ENCODE assay signal across 22 cellular contexts in genomic region chr10:132321726-132322125, GRCh38. TPM values are rescaled to one million over a fixed set of nuclear protein-coding genes. Genes with fewer than 3 reads are reported as not detected.
DNase-seq lines count a peak whose midpoint lies in the region; ATAC-seq, FAIRE-seq and TF ChIP-seq lines count a peak whose summit lies in the region.
"Had no signal": no experiment of that assay in that cellular context is flagged by ENCODE, and none has a peak within 500 bp of the region (broad histone marks: within the 10 kb centered on the region; RNA-seq: fewer than 3 reads in every experiment).

No MANE protein-coding gene starts in this region.

- no peaks in the 10 kb centered on the region for H3K9me3 ChIP-seq in right cardiac atrium (ENCODE audit: control insufficient read depth, low read length)
- no peaks in the 10 kb centered on the region for H3K9me3 ChIP-seq in lower lobe of right lung
- H3K9me3 ChIP-seq in smooth muscle cell (replicated peaks; ENCODE audit: low read depth) = no peaks in the 10 kb centered on the region
- H3K9me3 ChIP-seq: SJCRH30 had no signal

- H3K27me3 ChIP-seq in right cardiac atrium (ENCODE audit: control insufficient read depth, insufficient read depth) (no peaks in the 10 kb centered on the region), lower lobe of right lung (ENCODE audit: low read depth) (no peaks in the 10 kb centered on the region), smooth muscle cell (ENCODE audit: low read depth) (no peaks in the 10 kb centered on the region)
- H3K27me3 ChIP-seq: BLaER1, SJCRH30 had no signal

- H3K4me1 ChIP-seq in right cardiac atrium (ENCODE audit: control insufficient read depth, insufficient read depth, low read length) = no peaks in the 10 kb centered on the region
- H3K4me1 ChIP-seq in lower lobe of right lung = no peaks in the 10 kb centered on the region
- H3K4me1 ChIP-seq in smooth muscle cell (ENCODE audit: low read depth) = no peaks in the 10 kb centered on the region
- H3K4me1 ChIP-seq: BLaER1 had no signal

- H3K9ac ChIP-seq in smooth muscle cell (ENCODE audit: low read depth) = no peak overlapping the region
- H3K9ac ChIP-seq: BLaER1, KMS-11 had no signal

- no peak for TF ChIP-seq POLR2A in GM12892 (IDR thresholded peaks at IDR 0.05; ENCODE audit: low read depth, low read length)

- no peaks in the 10 kb centered on the region for H4K20me1 ChIP-seq in smooth muscle cell (ENCODE audit: low read depth)

- H2AFZ ChIP-seq in smooth muscle cell (ENCODE audit: low read depth) = no peak overlapping the region
- H2AFZ ChIP-seq: PC-9 had no signal

- H3K36me3 ChIP-seq in lower lobe of right lung = no peaks in the 10 kb centered on the region
- no peaks in the 10 kb centered on the region for H3K36me3 ChIP-seq in smooth muscle cell (ENCODE audit: low read depth)
- H3K36me3 ChIP-seq: SJCRH30 had no signal

- ATAC-seq in right cardiac atrium (no peak), left cardiac atrium (no peak), lower lobe of right lung (no peak)
- ATAC-seq: CD8-positive, alpha-beta T cell had no signal

- DNase-seq in right cardiac atrium = peak in 2 of 3 donors; percentile 41 to 47
- no peak for DNase-seq in left cardiac atrium
- peak; percentile 11 for DNase-seq in lower lobe of right lung
- DNase-seq in smooth muscle cell (lab: John Stamatoyannopoulos, UW; ENCODE audit: unreplicated experiment) = no peak
- no peak for DNase-seq in NCI-H1417 treated with DMSO at 0.1 percent for 48 hours (lab: John Stamatoyannopoulos, UW)
- DNase-seq in NCI-H1436 (lab: John Stamatoyannopoulos, UW) = no peak
- no peak for DNase-seq in GM12892 (ENCODE audit: insufficient read length)
- DNase-seq: Calu3; CD8-positive, alpha-beta T cell; HFFc6; NCI-H146; NCI-H2029 treated with DMSO at 0.1 percent for 48 hours; NCI-H510A treated with DMSO at 0.1 percent for 48 hours; NCI-H82; PC-9; SJCRH30 had no signal

- no peak for FAIRE-seq in GM12892 (lab: Jason Lieb, UNC)
- FAIRE-seq: A204.1, GM12891, GM18507, H54 had no signal

- intact Hi-C loops in right cardiac atrium (cut with DNase I) (no loop called here), left cardiac atrium (cut with DNase I) (no loop called here), lower lobe of right lung (cut with DNase I) (no loop called here)

- TF ChIP-seq CTCF in lower lobe of right lung (IDR thresholded peaks at IDR 0.05) (no peak), smooth muscle cell (IDR thresholded peaks at IDR 0.05; ENCODE audit: borderline replicate concordance, insufficient read depth, poor library complexity, severe bottlenecking) (no peak)

- H3K4me3 ChIP-seq in right cardiac atrium (ENCODE audit: low read length) = no peak overlapping the region
- no peak overlapping the region for H3K4me3 ChIP-seq in lower lobe of right lung
- no peak overlapping the region for H3K4me3 ChIP-seq in smooth muscle cell
- H3K4me3 ChIP-seq: BLaER1, PC-9, SJCRH30 had no signal

- 83% methylated on average over 10 of the region's 10 CpGs for WGBS in right cardiac atrium
- WGBS in smooth muscle cell (ENCODE audit: low lambda C conversion rate) = 96% methylated on average over 10 of the region's 10 CpGs

- peaks cover 13% of the 10 kb centered on the region for H3F3A ChIP-seq in smooth muscle cell (ENCODE audit: low read depth)

- H3K4me2 ChIP-seq in smooth muscle cell = no peak overlapping the region
- H3K4me2 ChIP-seq: BLaER1, KMS-11, PC-9 had no signal

- H3K27ac ChIP-seq in right cardiac atrium (ENCODE audit: low read length) = no peak overlapping the region
- no peak overlapping the region for H3K27ac ChIP-seq in lower lobe of right lung
- peak overlapping the region; percentile 51 for H3K27ac ChIP-seq in smooth muscle cell (ENCODE audit: low read depth)
- H3K27ac ChIP-seq: BLaER1, KMS-11, SJCRH30 had no signal

- H3K79me2 ChIP-seq in smooth muscle cell (ENCODE audit: low read depth) = peaks cover 3% of the 10 kb centered on the region

RNA-seq across cellular contexts. Expression of gene LRRC27, which starts 10.3 kb away (rescaled TPM):
- total RNA-seq in right cardiac atrium (1 to 10 TPM; 3.7 to 9.3 (median 6.8) TPM), left cardiac atrium (1 to 10 TPM; 3.7 to 4.4 TPM), lower lobe of right lung (15.5 TPM), smooth muscle cell (6.3 and 7.6 TPM in 2 replicates)
- polyA plus RNA-seq in right cardiac atrium (5.4 TPM), smooth muscle cell (11.5 and 12.8 TPM in 2 replicates)
- polyA plus RNA-seq in GM12892 (2012; ENCODE audit: missing spikeins) = 6.3 TPM

RNA-seq across cellular contexts. Expression of gene STK32C, which starts 14.0 kb away (rescaled TPM):
- 1 to 10 TPM; 5.7 to 7.3 (median 6.7) TPM for total RNA-seq in right cardiac atrium
- 6.9 TPM for polyA plus RNA-seq in right cardiac atrium
- total RNA-seq in left cardiac atrium = 1 to 10 TPM; 6.1 to 6.6 TPM
- 14.1 TPM for total RNA-seq in lower lobe of right lung
- 1.4 and 2.3 TPM in 2 replicates for total RNA-seq in smooth muscle cell
- polyA plus RNA-seq in smooth muscle cell = 9.2 and 13.2 TPM in 2 replicates
- polyA plus RNA-seq in GM12892 (2012; ENCODE audit: missing spikeins) = 4.3 TPM

Comparison
In these comparisons a context has a peak if more than half of its experiments do, and no peak if none do; other contexts are left out.
1. DNase-seq: peak in right cardiac atrium (2 of 3) and lower lobe of right lung (single experiment); none in left cardiac atrium (single experiment), smooth muscle cell (single experiment), NCI-H1417 treated with DMSO at 0.1 percent for 48 hours (single experiment), NCI-H1436 (single experiment) and GM12892 (single experiment).